ENCODE assay signal across 9 cellular contexts in genomic region chr6:35363293-35363750, GRCh38. TPM values are rescaled to one million over a fixed set of nuclear protein-coding genes. Genes with fewer than 3 reads are reported as not detected.
DNase-seq lines count a peak whose midpoint lies in the region; ATAC-seq and TF ChIP-seq lines count a peak whose summit lies in the region.
"Had no signal": no experiment of that assay in that cellular context is flagged by ENCODE, and none has a peak within 500 bp of the region (broad histone marks: within the 10 kb centered on the region; RNA-seq: fewer than 3 reads in every experiment).

No MANE protein-coding gene starts in this region.

- H3K36me3 Mint-ChIP-seq in neural crest cell (ENCODE audit: low read depth) = no peaks in the 10 kb centered on the region

- peak overlapping the region; percentile 92 for H3K27ac Mint-ChIP-seq in neural crest cell (ENCODE audit: unreplicated experiment)
- H3K27ac Mint-ChIP-seq: activated T-helper 1 cell treated with anti-CD3 and anti-CD28 coated beads, Interleukin-12 subunit alpha, Interleukin-12 subunit beta, Interleukin-2, Interleukin-4 antibody, amounts not matched to agents 30 ng/mL and 10 ng/mL and 1 ng/mL, durations not matched to agents 14 hours and 24 hours and 36 hours had no signal

- H3K4me3 Mint-ChIP-seq in neural crest cell = peak overlapping the region; percentile 68
- H3K4me3 Mint-ChIP-seq: activated T-helper 1 cell treated with anti-CD3 and anti-CD28 coated beads, Interleukin-12 subunit alpha, Interleukin-12 subunit beta, Interleukin-2, Interleukin-4 antibody, amounts not matched to agents 30 ng/mL and 10 ng/mL and 1 ng/mL, durations not matched to agents 14 hours and 24 hours and 36 hours had no signal

- H3K4me1 Mint-ChIP-seq in neural crest cell = peaks cover 56% of the 10 kb centered on the region

- POLR2A ChIA-PET in GM10248 (lab: Yijun Ruan, JAX) = no interaction called here

- CTCF ChIA-PET in GM10248 (lab: Yijun Ruan, JAX) = interaction anchor here (0.9 to 2.3 kb wide), 3 partner anchors 14 to 43 kb away, joined by 3 to 9 read pairs (median 3); no protein-coding TSS in a partner anchor

- TF ChIP-seq CTCF in neural crest cell (conservative IDR thresholded peaks at IDR 0.05) (no peak), GM10248 (IDR thresholded peaks at IDR 0.05; ENCODE audit: control extremely low read depth, extremely low read depth, low read depth, missing control alignments) (no peak)

- no peaks in the 10 kb centered on the region for H3K27me3 Mint-ChIP-seq in neural crest cell (ENCODE audit: low read depth)

- DNase-seq in Daoy (ENCODE audit: low read depth) = peak; percentile 59
- DNase-seq in NCI-H2107 (lab: John Stamatoyannopoulos, UW) = peak; percentile 42
- DNase-seq in ecto neural progenitor cell (ENCODE audit: low spot score) = peak; percentile 57
- DNase-seq in neural crest cell (ENCODE audit: low read depth, low spot score) = peak; percentile 38
- DNase-seq in GM10248 (ENCODE audit: extremely low spot score) = no peak
- no peak for DNase-seq in DMS153 (lab: John Stamatoyannopoulos, UW)

- ATAC-seq in HG02571 (IDR thresholded peaks at IDR 0.05; ENCODE audit: unreplicated experiment) = no peak
- no peak for ATAC-seq in GM21526 (IDR thresholded peaks at IDR 0.05; ENCODE audit: low FRiP score, unreplicated experiment)

- no peaks in the 10 kb centered on the region for H3K9me3 Mint-ChIP-seq in neural crest cell
- H3K9me3 Mint-ChIP-seq: activated T-helper 1 cell treated with anti-CD3 and anti-CD28 coated beads, Interleukin-12 subunit alpha, Interleukin-12 subunit beta, Interleukin-2, Interleukin-4 antibody, amounts not matched to agents 30 ng/mL and 10 ng/mL and 1 ng/mL, durations not matched to agents 14 hours and 24 hours and 36 hours had no signal

RNA-seq across cellular contexts. Expression of gene PPARD, which starts 21.0 kb away (rescaled TPM):
- total RNA-seq in Daoy (2014; rRNA removed; shearing (Covaris generic)) = 2.9 and 5.6 TPM in 2 replicates
- total RNA-seq in neural crest cell = 25.6 and 26.3 TPM in 2 replicates

Comparison
In these comparisons a context has a peak if more than half of its experiments do, and no peak if none do; other contexts are left out.
1. DNase-seq: peak in Daoy (single experiment), NCI-H2107 (single experiment), ecto neural progenitor cell (single experiment) and neural crest cell (single experiment); none in GM10248 (single experiment) and DMS153 (single experiment).